ENCODE assay signal across 15 cellular contexts in genomic region chr2:44572196-44572900, GRCh38.
A peak's percentile ranks its signal among the peaks of the same experiment; 100 is the strongest.
DNase-seq lines count a peak whose midpoint lies in the region; ATAC-seq lines count a peak whose summit lies in the region.
"Had no signal": no experiment of that assay in that cellular context is flagged by ENCODE, and none has a peak within 500 bp of the region (broad histone marks: within the 10 kb centered on the region; RNA-seq: fewer than 3 reads in every experiment).

No MANE protein-coding gene starts in this region.

- ATAC-seq in GM19463 (IDR thresholded peaks at IDR 0.05; ENCODE audit: unreplicated experiment) = peak; percentile 57
- ATAC-seq in HG03521 (IDR thresholded peaks at IDR 0.05; ENCODE audit: unreplicated experiment) = no peak
- no peak for ATAC-seq in HG02759 (IDR thresholded peaks at IDR 0.05; ENCODE audit: unreplicated experiment)
- ATAC-seq: activated CD8-positive, alpha-beta memory T cell treated with anti-CD3 and anti-CD28 coated beads, Interleukin-2, amount 10 ng/mL, durations not matched to agents 7 days and 5 days; pancreas had no signal

- peak; percentile 82 for DNase-seq in HT1080 (ENCODE audit: low read depth)
- DNase-seq in astrocyte of the hippocampus (ENCODE audit: low read depth, low spot score) = peak; percentile 61
- DNase-seq in renal cortical epithelial cell (ENCODE audit: low read depth) = peak; percentile 59
- no peak for DNase-seq in NCI-H524 (lab: John Stamatoyannopoulos, UW)
- DNase-seq: activated CD8-positive, alpha-beta memory T cell treated with anti-CD3 and anti-CD28 coated beads, Interleukin-2, amount 10 ng/mL, durations not matched to agents 7 days and 5 days; activated naive CD4-positive, alpha-beta T cell treated with anti-CD3 and anti-CD28 coated beads for 36 hours; C1 segment of cervical spinal cord; heart right ventricle; NCI-H1417; pancreas; stimulated activated CD4-positive, alpha-beta T cell treated with anti-CD3 and anti-CD28 coated beads, Interleukin-12 subunit alpha, Interleukin-12 subunit beta, amount 100 ng/mL, for 4 hours; WERI-Rb-1 had no signal

Comparison
In these comparisons a context has a peak if more than half of its experiments do, and no peak if none do; other contexts are left out.
1. DNase-seq: peak in HT1080 (single experiment), astrocyte of the hippocampus (single experiment) and renal cortical epithelial cell (single experiment); none in NCI-H524 (0 of 2).